Comparison of ENCODE assay signal across 10 cellular contexts in genomic region chrX:86133761-86134160, GRCh38. TPM values are rescaled to one million over a fixed set of nuclear protein-coding genes. Genes with fewer than 3 reads are reported as not detected.
DNase-seq lines count a peak whose midpoint lies in the region; ATAC-seq and TF ChIP-seq lines count a peak whose summit lies in the region.
"Had no signal": no experiment of that assay in that cellular context is flagged by ENCODE, and none has a peak within 500 bp of the region (broad histone marks: within the 10 kb centered on the region; RNA-seq: fewer than 3 reads in every experiment).

No MANE protein-coding gene starts in this region.

- H3K9ac ChIP-seq in endodermal cell (ENCODE audit: extremely low read depth, low read length, poor library complexity, severe bottlenecking), result no peak overlapping the region

- TF ChIP-seq CTCF in activated CD8-positive, alpha-beta T cell treated with anti-CD3 and anti-CD28 coated beads for 36 hours (IDR thresholded peaks at IDR 0.05), result peak; percentile 21
- TF ChIP-seq CTCF in endodermal cell (conservative IDR thresholded peaks at IDR 0.05) (peak; percentile 76), thoracic aorta (IDR thresholded peaks at IDR 0.05) (peak; percentile 27)

- no peak for DNase-seq in activated CD8-positive, alpha-beta T cell treated with anti-CD3 and anti-CD28 coated beads for 36 hours
- no peak for DNase-seq in activated CD8-positive, alpha-beta T cell treated with anti-CD3 and anti-CD28 coated beads, Interleukin-2, amount 10 ng/mL, durations not matched to agents 7 days and 5 days
- DNase-seq in NCI-H1694 treated with DMSO at 0.1 percent for 48 hours (lab: John Stamatoyannopoulos, UW) (peak; percentile 2), endodermal cell (no peak), thoracic aorta (ENCODE audit: low spot score) (no peak), left lobe of liver (ENCODE audit: low spot score) (no peak)
- DNase-seq: NCI-H774 had no signal

- no peaks in the 10 kb centered on the region for H3K27me3 Mint-ChIP-seq in activated CD8-positive, alpha-beta T cell treated with anti-CD3 and anti-CD28 coated beads for 36 hours
- no peaks in the 10 kb centered on the region for H3K27me3 Mint-ChIP-seq in activated CD8-positive, alpha-beta T cell treated with anti-CD3 and anti-CD28 coated beads, Interleukin-2, amount 10 ng/mL, durations not matched to agents 7 days and 5 days (ENCODE audit: low read depth)
- no peaks in the 10 kb centered on the region for H3K27me3 Mint-ChIP-seq in endodermal cell (ENCODE audit: insufficient read depth)

- H3K4me1 ChIP-seq in endodermal cell (ENCODE audit: control insufficient read depth, insufficient read depth, low read length), result no peaks in the 10 kb centered on the region
- no peaks in the 10 kb centered on the region for H3K4me1 ChIP-seq in thoracic aorta (ENCODE audit: control insufficient read depth in 1 of 2, low read depth in 2 of 2)

- no peak overlapping the region for H3K4me3 Mint-ChIP-seq in activated CD8-positive, alpha-beta T cell treated with anti-CD3 and anti-CD28 coated beads for 36 hours
- H3K4me3 Mint-ChIP-seq in activated CD8-positive, alpha-beta T cell treated with anti-CD3 and anti-CD28 coated beads, Interleukin-2, amount 10 ng/mL, durations not matched to agents 7 days and 5 days, result no peak overlapping the region
- no peak overlapping the region for H3K4me3 Mint-ChIP-seq in endodermal cell

- CTCF ChIA-PET in activated CD8-positive, alpha-beta T cell treated with anti-CD3 and anti-CD28 coated beads for 36 hours (lab: Charles Lee), result interaction anchor here (0.7 to 1.3 kb wide), 3 partner anchors 13 to 289 kb away, joined by 3 read pairs; no protein-coding TSS in a partner anchor
- CTCF ChIA-PET in activated CD8-positive, alpha-beta T cell treated with anti-CD3 and anti-CD28 coated beads, Interleukin-2, amount 10 ng/mL, durations not matched to agents 7 days and 5 days (lab: Charles Lee), result no interaction called here

- POLR2A ChIA-PET in activated CD8-positive, alpha-beta T cell treated with anti-CD3 and anti-CD28 coated beads for 36 hours (lab: Charles Lee), result no interaction called here
- POLR2A ChIA-PET in activated CD8-positive, alpha-beta T cell treated with anti-CD3 and anti-CD28 coated beads, Interleukin-2, amount 10 ng/mL, durations not matched to agents 7 days and 5 days (lab: Charles Lee), result no interaction called here

- no peak overlapping the region for H3K27ac Mint-ChIP-seq in activated CD8-positive, alpha-beta T cell treated with anti-CD3 and anti-CD28 coated beads for 36 hours
- H3K27ac Mint-ChIP-seq in activated CD8-positive, alpha-beta T cell treated with anti-CD3 and anti-CD28 coated beads, Interleukin-2, amount 10 ng/mL, durations not matched to agents 7 days and 5 days, result no peak overlapping the region
- no peak overlapping the region for H3K27ac Mint-ChIP-seq in endodermal cell

- no peaks in the 10 kb centered on the region for H3K9me3 Mint-ChIP-seq in activated CD8-positive, alpha-beta T cell treated with anti-CD3 and anti-CD28 coated beads for 36 hours
- H3K9me3 Mint-ChIP-seq in activated CD8-positive, alpha-beta T cell treated with anti-CD3 and anti-CD28 coated beads, Interleukin-2, amount 10 ng/mL, durations not matched to agents 7 days and 5 days (ENCODE audit: insufficient read depth), result no peaks in the 10 kb centered on the region
- no peaks in the 10 kb centered on the region for H3K9me3 Mint-ChIP-seq in endodermal cell

- no peak overlapping the region for H3K4me3 ChIP-seq in endodermal cell (ENCODE audit: low read length)
- H3K4me3 ChIP-seq in thoracic aorta, result no peak overlapping the region

- no peaks in the 10 kb centered on the region for H3K4me1 Mint-ChIP-seq in activated CD8-positive, alpha-beta T cell treated with anti-CD3 and anti-CD28 coated beads for 36 hours (ENCODE audit: low read depth)
- H3K4me1 Mint-ChIP-seq in activated CD8-positive, alpha-beta T cell treated with anti-CD3 and anti-CD28 coated beads, Interleukin-2, amount 10 ng/mL, durations not matched to agents 7 days and 5 days (ENCODE audit: low read depth), result no peaks in the 10 kb centered on the region
- no peaks in the 10 kb centered on the region for H3K4me1 Mint-ChIP-seq in endodermal cell

- H3K27ac ChIP-seq in endodermal cell (ENCODE audit: low read depth, low read length) (no peak overlapping the region), thoracic aorta (no peak overlapping the region)

- H3K27me3 ChIP-seq in endodermal cell (ENCODE audit: control insufficient read depth, insufficient read depth, low read length, poor library complexity, severe bottlenecking) (no peaks in the 10 kb centered on the region), thoracic aorta (replicated peaks; ENCODE audit: insufficient read depth) (no peaks in the 10 kb centered on the region)

- ATAC-seq in activated CD8-positive, alpha-beta T cell treated with anti-CD3 and anti-CD28 coated beads for 36 hours, result no peak
- ATAC-seq in activated CD8-positive, alpha-beta T cell treated with anti-CD3 and anti-CD28 coated beads, Interleukin-2, amount 10 ng/mL, durations not matched to agents 7 days and 5 days, result no peak
- no peak for ATAC-seq in thoracic aorta (ENCODE audit: insufficient number of reproducible peaks, low FRiP score, low read depth)
- ATAC-seq in left lobe of liver, result no peak
- ATAC-seq in HG03520 (IDR thresholded peaks at IDR 0.05; ENCODE audit: unreplicated experiment), result no peak
- ATAC-seq in HG02763 (IDR thresholded peaks at IDR 0.05; ENCODE audit: unreplicated experiment), result no peak

- H3K36me3 Mint-ChIP-seq in activated CD8-positive, alpha-beta T cell treated with anti-CD3 and anti-CD28 coated beads for 36 hours (ENCODE audit: low read depth), result no peaks in the 10 kb centered on the region
- H3K36me3 Mint-ChIP-seq in activated CD8-positive, alpha-beta T cell treated with anti-CD3 and anti-CD28 coated beads, Interleukin-2, amount 10 ng/mL, durations not matched to agents 7 days and 5 days (ENCODE audit: low read depth), result no peaks in the 10 kb centered on the region
- H3K36me3 Mint-ChIP-seq in endodermal cell (ENCODE audit: low read depth), result no peaks in the 10 kb centered on the region

- 21 to 60% methylated on average over 1 to 3 of the region's 3 CpGs for WGBS in endodermal cell (ENCODE audit: insufficient coverage in 1 of 2, insufficient read length in 1 of 2), 2 experiments

- no peaks in the 10 kb centered on the region for H3K36me3 ChIP-seq in endodermal cell (ENCODE audit: control insufficient read depth, insufficient read depth, low read length)
- no peaks in the 10 kb centered on the region for H3K36me3 ChIP-seq in thoracic aorta

- intact Hi-C loops in activated CD8-positive, alpha-beta T cell treated with anti-CD3 and anti-CD28 coated beads for 36 hours (cut with micrococcal nuclease), result no loop called here

- no peaks in the 10 kb centered on the region for H3K9me3 ChIP-seq in endodermal cell (ENCODE audit: control insufficient read depth, low read length)
- no peaks in the 10 kb centered on the region for H3K9me3 ChIP-seq in thoracic aorta

RNA-seq across cellular contexts. Expression of gene DACH2, which starts 14.5 kb away (rescaled TPM):
- not detected for total RNA-seq in activated CD8-positive, alpha-beta T cell treated with anti-CD3 and anti-CD28 coated beads for 36 hours
- not detected for total RNA-seq in activated CD8-positive, alpha-beta T cell treated with anti-CD3 and anti-CD28 coated beads, Interleukin-2, amount 10 ng/mL, durations not matched to agents 7 days and 5 days
- total RNA-seq in endodermal cell (1 to 10 TPM; 2.2 to 2.3 TPM), thoracic aorta (not detected), left lobe of liver (not detected)
- 10.2 TPM for polyA plus RNA-seq in endodermal cell (2013, experiment 1 of 2)
- 9.0 TPM for polyA plus RNA-seq in endodermal cell (2013, experiment 2 of 2)
- total RNA-seq: Daoy had no signal

Comparison
In these comparisons a context has a peak if more than half of its experiments do, and no peak if none do; other contexts are left out.
1. CTCF ChIP-seq: peak in every context shown above with its lines; median percentile 76 in endodermal cell; 27 in thoracic aorta; 21 in activated CD8-positive, alpha-beta T cell treated with anti-CD3 and anti-CD28 coated beads for 36 hours.